ENCODE assay signal across 2 cellular contexts in the genomic region with DNA sequence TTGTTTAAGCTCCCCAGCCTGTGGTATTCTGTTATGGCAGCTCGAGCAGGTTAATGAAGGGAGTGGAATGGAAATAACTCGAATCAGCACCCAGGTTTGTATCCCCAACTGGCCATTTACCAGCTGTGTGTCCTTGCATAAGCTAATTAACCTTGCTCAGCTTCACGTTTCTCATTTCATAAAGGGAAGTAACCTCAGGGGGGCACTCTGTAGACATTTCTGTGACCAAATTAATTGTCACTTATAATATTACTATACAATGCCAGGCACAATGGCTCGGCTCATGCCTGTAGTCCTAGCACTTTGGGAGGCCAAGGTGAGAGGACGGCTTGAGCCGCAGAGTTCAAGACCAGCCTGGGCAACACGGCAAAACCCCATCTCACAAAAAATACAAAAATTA.
TF ChIP-seq lines count a peak whose summit lies in the region.

No MANE protein-coding gene starts in this region.

TF ChIP-seq in liver, 16 proteins besides CTCF, POLR2A, EP300 and RAD21:
- TF ChIP-seq, protein P1, sequence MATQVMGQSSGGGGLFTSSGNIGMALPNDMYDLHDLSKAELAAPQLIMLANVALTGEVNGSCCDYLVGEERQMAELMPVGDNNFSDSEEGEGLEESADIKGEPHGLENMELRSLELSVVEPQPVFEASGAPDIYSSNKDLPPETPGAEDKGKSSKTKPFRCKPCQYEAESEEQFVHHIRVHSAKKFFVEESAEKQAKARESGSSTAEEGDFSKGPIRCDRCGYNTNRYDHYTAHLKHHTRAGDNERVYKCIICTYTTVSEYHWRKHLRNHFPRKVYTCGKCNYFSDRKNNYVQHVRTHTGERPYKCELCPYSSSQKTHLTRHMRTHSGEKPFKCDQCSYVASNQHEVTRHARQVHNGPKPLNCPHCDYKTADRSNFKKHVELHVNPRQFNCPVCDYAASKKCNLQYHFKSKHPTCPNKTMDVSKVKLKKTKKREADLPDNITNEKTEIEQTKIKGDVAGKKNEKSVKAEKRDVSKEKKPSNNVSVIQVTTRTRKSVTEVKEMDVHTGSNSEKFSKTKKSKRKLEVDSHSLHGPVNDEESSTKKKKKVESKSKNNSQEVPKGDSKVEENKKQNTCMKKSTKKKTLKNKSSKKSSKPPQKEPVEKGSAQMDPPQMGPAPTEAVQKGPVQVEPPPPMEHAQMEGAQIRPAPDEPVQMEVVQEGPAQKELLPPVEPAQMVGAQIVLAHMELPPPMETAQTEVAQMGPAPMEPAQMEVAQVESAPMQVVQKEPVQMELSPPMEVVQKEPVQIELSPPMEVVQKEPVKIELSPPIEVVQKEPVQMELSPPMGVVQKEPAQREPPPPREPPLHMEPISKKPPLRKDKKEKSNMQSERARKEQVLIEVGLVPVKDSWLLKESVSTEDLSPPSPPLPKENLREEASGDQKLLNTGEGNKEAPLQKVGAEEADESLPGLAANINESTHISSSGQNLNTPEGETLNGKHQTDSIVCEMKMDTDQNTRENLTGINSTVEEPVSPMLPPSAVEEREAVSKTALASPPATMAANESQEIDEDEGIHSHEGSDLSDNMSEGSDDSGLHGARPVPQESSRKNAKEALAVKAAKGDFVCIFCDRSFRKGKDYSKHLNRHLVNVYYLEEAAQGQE (IDR thresholded peaks at IDR 0.05), result no peak
- no peak for TF ChIP-seq SP1 (IDR thresholded peaks at IDR 0.05)
- TF ChIP-seq NR2F2 (IDR thresholded peaks at IDR 0.05), result no peak
- TF ChIP-seq GABPA (IDR thresholded peaks at IDR 0.05 in 1 of 2, conservative IDR thresholded peaks at IDR 0.05 in 1 of 2), result no peak
- no peak for TF ChIP-seq JUND (IDR thresholded peaks at IDR 0.05)
- no peak for TF ChIP-seq FOXA2 (IDR thresholded peaks at IDR 0.05)
- TF ChIP-seq, protein P2, sequence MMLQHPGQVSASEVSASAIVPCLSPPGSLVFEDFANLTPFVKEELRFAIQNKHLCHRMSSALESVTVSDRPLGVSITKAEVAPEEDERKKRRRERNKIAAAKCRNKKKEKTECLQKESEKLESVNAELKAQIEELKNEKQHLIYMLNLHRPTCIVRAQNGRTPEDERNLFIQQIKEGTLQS (IDR thresholded peaks at IDR 0.05), result no peak
- TF ChIP-seq RXRA (IDR thresholded peaks at IDR 0.05), result no peak
- no peak for TF ChIP-seq YY1 (IDR thresholded peaks at IDR 0.05)
- no peak for TF ChIP-seq FOXA1 (IDR thresholded peaks at IDR 0.05)
- no peak for TF ChIP-seq HNF4G (IDR thresholded peaks at IDR 0.05)
- TF ChIP-seq TAF1 (conservative IDR thresholded peaks at IDR 0.05), result no peak
- TF ChIP-seq, protein P3, sequence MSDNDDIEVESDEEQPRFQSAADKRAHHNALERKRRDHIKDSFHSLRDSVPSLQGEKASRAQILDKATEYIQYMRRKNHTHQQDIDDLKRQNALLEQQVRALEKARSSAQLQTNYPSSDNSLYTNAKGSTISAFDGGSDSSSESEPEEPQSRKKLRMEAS (IDR thresholded peaks at IDR 0.05), result no peak
- TF ChIP-seq HNF4A (conservative IDR thresholded peaks at IDR 0.05), result no peak
- TF ChIP-seq, protein P4, sequence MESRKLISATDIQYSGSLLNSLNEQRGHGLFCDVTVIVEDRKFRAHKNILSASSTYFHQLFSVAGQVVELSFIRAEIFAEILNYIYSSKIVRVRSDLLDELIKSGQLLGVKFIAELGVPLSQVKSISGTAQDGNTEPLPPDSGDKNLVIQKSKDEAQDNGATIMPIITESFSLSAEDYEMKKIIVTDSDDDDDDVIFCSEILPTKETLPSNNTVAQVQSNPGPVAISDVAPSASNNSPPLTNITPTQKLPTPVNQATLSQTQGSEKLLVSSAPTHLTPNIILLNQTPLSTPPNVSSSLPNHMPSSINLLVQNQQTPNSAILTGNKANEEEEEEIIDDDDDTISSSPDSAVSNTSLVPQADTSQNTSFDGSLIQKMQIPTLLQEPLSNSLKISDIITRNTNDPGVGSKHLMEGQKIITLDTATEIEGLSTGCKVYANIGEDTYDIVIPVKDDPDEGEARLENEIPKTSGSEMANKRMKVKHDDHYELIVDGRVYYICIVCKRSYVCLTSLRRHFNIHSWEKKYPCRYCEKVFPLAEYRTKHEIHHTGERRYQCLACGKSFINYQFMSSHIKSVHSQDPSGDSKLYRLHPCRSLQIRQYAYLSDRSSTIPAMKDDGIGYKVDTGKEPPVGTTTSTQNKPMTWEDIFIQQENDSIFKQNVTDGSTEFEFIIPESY (IDR thresholded peaks at IDR 0.05), result no peak
- TF ChIP-seq EGR1 (IDR thresholded peaks at IDR 0.05; ENCODE audit: low read depth in 2 of 2), result no peak

TF ChIP-seq in HepG2, 621 proteins besides CTCF, POLR2A, EP300 and RAD21:
- TF ChIP-seq, protein P5, sequence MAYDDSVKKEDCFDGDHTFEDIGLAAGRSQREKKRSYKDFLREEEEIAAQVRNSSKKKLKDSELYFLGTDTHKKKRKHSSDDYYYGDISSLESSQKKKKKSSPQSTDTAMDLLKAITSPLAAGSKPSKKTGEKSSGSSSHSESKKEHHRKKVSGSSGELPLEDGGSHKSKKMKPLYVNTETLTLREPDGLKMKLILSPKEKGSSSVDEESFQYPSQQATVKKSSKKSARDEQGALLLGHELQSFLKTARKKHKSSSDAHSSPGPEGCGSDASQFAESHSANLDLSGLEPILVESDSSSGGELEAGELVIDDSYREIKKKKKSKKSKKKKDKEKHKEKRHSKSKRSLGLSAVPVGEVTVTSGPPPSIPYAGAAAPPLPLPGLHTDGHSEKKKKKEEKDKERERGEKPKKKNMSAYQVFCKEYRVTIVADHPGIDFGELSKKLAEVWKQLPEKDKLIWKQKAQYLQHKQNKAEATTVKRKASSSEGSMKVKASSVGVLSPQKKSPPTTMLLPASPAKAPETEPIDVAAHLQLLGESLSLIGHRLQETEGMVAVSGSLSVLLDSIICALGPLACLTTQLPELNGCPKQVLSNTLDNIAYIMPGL (CRISPR knock-in tag; IDR thresholded peaks at IDR 0.05; ENCODE audit: borderline replicate concordance in 1 of 2, low read depth in 1 of 2), result no peak
- TF ChIP-seq YY1 (IDR thresholded peaks at IDR 0.05; ENCODE audit: insufficient read depth, insufficient replicate concordance, low read depth, low read length), result no peak
- TF ChIP-seq, protein P6, sequence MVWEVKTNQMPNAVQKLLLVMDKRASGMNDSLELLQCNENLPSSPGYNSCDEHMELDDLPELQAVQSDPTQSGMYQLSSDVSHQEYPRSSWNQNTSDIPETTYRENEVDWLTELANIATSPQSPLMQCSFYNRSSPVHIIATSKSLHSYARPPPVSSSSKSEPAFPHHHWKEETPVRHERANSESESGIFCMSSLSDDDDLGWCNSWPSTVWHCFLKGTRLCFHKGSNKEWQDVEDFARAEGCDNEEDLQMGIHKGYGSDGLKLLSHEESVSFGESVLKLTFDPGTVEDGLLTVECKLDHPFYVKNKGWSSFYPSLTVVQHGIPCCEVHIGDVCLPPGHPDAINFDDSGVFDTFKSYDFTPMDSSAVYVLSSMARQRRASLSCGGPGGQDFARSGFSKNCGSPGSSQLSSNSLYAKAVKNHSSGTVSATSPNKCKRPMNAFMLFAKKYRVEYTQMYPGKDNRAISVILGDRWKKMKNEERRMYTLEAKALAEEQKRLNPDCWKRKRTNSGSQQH (CRISPR knock-in tag; IDR thresholded peaks at IDR 0.05; ENCODE audit: low read depth), result no peak
- TF ChIP-seq HNRNPK (IDR thresholded peaks at IDR 0.05; ENCODE audit: low read depth, low read length, poor library complexity, severe bottlenecking), result no peak
- TF ChIP-seq, protein P7, sequence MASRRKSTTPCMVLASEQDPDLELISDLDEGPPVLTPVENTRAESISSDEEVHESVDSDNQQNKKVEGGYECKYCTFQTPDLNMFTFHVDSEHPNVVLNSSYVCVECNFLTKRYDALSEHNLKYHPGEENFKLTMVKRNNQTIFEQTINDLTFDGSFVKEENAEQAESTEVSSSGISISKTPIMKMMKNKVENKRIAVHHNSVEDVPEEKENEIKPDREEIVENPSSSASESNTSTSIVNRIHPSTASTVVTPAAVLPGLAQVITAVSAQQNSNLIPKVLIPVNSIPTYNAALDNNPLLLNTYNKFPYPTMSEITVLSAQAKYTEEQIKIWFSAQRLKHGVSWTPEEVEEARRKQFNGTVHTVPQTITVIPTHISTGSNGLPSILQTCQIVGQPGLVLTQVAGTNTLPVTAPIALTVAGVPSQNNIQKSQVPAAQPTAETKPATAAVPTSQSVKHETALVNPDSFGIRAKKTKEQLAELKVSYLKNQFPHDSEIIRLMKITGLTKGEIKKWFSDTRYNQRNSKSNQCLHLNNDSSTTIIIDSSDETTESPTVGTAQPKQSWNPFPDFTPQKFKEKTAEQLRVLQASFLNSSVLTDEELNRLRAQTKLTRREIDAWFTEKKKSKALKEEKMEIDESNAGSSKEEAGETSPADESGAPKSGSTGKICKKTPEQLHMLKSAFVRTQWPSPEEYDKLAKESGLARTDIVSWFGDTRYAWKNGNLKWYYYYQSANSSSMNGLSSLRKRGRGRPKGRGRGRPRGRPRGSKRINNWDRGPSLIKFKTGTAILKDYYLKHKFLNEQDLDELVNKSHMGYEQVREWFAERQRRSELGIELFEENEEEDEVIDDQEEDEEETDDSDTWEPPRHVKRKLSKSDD (CRISPR knock-in tag; IDR thresholded peaks at IDR 0.05; ENCODE audit: low read depth), result no peak
- TF ChIP-seq, protein P8, sequence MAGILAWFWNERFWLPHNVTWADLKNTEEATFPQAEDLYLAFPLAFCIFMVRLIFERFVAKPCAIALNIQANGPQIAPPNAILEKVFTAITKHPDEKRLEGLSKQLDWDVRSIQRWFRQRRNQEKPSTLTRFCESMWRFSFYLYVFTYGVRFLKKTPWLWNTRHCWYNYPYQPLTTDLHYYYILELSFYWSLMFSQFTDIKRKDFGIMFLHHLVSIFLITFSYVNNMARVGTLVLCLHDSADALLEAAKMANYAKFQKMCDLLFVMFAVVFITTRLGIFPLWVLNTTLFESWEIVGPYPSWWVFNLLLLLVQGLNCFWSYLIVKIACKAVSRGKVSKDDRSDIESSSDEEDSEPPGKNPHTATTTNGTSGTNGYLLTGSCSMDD (CRISPR knock-in tag; IDR thresholded peaks at IDR 0.05), result no peak
- TF ChIP-seq RXRB (CRISPR knock-in tag; IDR thresholded peaks at IDR 0.05; ENCODE audit: borderline replicate concordance), result no peak
- no peak for TF ChIP-seq ZBTB7A (CRISPR knock-in tag; IDR thresholded peaks at IDR 0.05)
- TF ChIP-seq, protein P9, sequence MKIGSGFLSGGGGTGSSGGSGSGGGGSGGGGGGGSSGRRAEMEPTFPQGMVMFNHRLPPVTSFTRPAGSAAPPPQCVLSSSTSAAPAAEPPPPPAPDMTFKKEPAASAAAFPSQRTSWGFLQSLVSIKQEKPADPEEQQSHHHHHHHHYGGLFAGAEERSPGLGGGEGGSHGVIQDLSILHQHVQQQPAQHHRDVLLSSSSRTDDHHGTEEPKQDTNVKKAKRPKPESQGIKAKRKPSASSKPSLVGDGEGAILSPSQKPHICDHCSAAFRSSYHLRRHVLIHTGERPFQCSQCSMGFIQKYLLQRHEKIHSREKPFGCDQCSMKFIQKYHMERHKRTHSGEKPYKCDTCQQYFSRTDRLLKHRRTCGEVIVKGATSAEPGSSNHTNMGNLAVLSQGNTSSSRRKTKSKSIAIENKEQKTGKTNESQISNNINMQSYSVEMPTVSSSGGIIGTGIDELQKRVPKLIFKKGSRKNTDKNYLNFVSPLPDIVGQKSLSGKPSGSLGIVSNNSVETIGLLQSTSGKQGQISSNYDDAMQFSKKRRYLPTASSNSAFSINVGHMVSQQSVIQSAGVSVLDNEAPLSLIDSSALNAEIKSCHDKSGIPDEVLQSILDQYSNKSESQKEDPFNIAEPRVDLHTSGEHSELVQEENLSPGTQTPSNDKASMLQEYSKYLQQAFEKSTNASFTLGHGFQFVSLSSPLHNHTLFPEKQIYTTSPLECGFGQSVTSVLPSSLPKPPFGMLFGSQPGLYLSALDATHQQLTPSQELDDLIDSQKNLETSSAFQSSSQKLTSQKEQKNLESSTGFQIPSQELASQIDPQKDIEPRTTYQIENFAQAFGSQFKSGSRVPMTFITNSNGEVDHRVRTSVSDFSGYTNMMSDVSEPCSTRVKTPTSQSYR (CRISPR knock-in tag; IDR thresholded peaks at IDR 0.05; ENCODE audit: borderline replicate concordance), result no peak
- TF ChIP-seq, protein P10, sequence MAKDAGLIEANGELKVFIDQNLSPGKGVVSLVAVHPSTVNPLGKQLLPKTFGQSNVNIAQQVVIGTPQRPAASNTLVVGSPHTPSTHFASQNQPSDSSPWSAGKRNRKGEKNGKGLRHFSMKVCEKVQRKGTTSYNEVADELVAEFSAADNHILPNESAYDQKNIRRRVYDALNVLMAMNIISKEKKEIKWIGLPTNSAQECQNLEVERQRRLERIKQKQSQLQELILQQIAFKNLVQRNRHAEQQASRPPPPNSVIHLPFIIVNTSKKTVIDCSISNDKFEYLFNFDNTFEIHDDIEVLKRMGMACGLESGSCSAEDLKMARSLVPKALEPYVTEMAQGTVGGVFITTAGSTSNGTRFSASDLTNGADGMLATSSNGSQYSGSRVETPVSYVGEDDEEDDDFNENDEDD (CRISPR knock-in tag; IDR thresholded peaks at IDR 0.05; ENCODE audit: borderline replicate concordance), result no peak
